1 cellular context compared by ENCODE assay signal in genomic region chr12:121782616-121782966, GRCh38.
TF ChIP-seq lines count a peak whose summit lies in the region.

No MANE protein-coding gene starts in this region.

TF ChIP-seq in HepG2, 621 proteins besides CTCF, POLR2A, EP300 and RAD21:
- TF ChIP-seq BATF2 (CRISPR knock-in tag; IDR thresholded peaks at IDR 0.05) (0 out of 2 replicates have a peak, but pooled peaks have one; percentile 56), POLR2G (IDR thresholded peaks at IDR 0.05; ENCODE audit: low read depth, low read length) (0 out of 2 replicates have a peak, but pooled peaks have one; percentile 18), FUBP1 (CRISPR knock-in tag; IDR thresholded peaks at IDR 0.05; ENCODE audit: borderline replicate concordance) (no peak)
TF ChIP-seq in HepG2: peak in this region for 2.
